ENCODE assay signal across 8 cellular contexts in the genomic region with DNA sequence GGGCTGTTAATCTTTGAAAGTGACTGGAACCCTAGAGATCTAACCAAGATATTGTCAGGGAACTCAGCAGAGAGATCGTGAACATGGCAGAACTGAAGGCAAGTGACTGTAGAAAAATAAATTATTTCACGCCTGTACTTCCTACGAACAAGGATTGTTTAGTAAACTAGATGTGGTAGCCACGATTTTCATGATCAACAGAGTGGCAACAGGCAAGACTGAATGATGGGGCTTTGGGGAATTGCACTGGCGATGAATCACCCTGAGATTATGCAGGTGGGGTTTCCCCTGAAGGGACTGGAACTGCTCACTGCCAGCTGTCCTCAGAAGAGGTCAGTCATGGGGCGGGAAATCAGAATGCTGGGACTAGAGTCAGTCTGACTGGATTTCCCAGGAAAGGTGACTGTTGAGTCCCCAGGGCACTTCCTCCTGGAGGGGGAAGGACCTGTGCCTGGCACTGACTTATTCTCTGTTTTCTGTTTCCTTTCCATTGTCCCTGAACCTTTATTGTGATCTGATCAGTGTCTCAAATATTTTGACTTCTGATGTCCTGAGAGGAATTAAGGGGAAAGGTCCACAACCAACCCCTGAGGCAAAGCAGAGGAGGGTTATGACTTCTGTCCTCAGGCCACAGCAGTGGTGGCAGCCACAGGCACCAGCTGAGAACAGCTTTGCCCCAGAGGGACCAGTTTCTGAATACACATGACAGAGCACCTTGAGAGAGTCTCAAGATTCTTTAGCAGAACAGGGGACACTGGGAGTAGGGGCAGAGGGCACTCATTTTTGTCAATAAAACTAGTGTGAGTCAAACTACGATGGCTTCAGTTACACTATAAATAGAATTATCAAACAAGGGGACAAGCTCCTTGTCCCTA.
A peak's percentile ranks its signal among the peaks of the same experiment; 100 is the strongest.
DNase-seq lines count a peak whose midpoint lies in the region; FAIRE-seq and TF ChIP-seq lines count a peak whose summit lies in the region.

No MANE protein-coding gene starts in this region.

- H3K9me2 ChIP-seq in GM23248 (ENCODE audit: insufficient read depth): no peaks in the 10 kb centered on the region
- H3K9me2 ChIP-seq in Karpas-422 (replicated peaks; ENCODE audit: insufficient read depth, low read length): no peaks in the 10 kb centered on the region

- 22 to 28% methylated on average over 7 of the region's 7 CpGs for WGBS in GM23248 (ENCODE audit: low coverage in 1 of 2, low lambda C conversion rate in 2 of 2, missing lambda C conversion rate in 2 of 2), 2 experiments

- H3K36me3 ChIP-seq in GM23248 (ENCODE audit: low read depth): no peaks in the 10 kb centered on the region
- no peaks in the 10 kb centered on the region for H3K36me3 ChIP-seq in Karpas-422 (ENCODE audit: insufficient read depth, low read length)
- no peaks in the 10 kb centered on the region for H3K36me3 ChIP-seq in adipocyte (ENCODE audit: control insufficient read depth, insufficient read depth, low read length, severe bottlenecking)

- no peaks in the 10 kb centered on the region for H3K27me3 ChIP-seq in GM23248 (replicated peaks; ENCODE audit: insufficient read depth)
- H3K27me3 ChIP-seq in Karpas-422 (ENCODE audit: low read length): no peaks in the 10 kb centered on the region
- H3K27me3 ChIP-seq in adipocyte (replicated peaks; ENCODE audit: control insufficient read depth, insufficient read depth, low read length): peaks cover 18% of the 10 kb centered on the region

- H2AFZ ChIP-seq in GM23248 (no peak overlapping the region), Karpas-422 (ENCODE audit: low read length) (no peak overlapping the region)

- DNase-seq in GM12892 (ENCODE audit: insufficient read length) (no peak), GM23248 (peak; percentile 75), Karpas-422 (peak; percentile 56), adipocyte (ENCODE audit: low read depth) (peak; percentile 34), lung microvascular endothelial cell (ENCODE audit: low read depth in 2 of 2) (peak; percentile 77 to 90), urothelium cell line (ENCODE audit: low spot score) (peak; percentile 82), NCI-H1105 (lab: John Stamatoyannopoulos, UW) (no peak), NCI-H446 treated with DMSO at 0.1 percent for 48 hours (lab: John Stamatoyannopoulos, UW) (no peak)

- no peak overlapping the region for H3K4me3 ChIP-seq in GM23248
- H3K4me3 ChIP-seq in Karpas-422 (ENCODE audit: low read length): peak overlapping the region; percentile 26; the same call in 1 of the 2 replicates
- H3K4me3 ChIP-seq in adipocyte (ENCODE audit: low read length): peak overlapping the region; percentile 53

- H3K9me3 ChIP-seq in GM23248 (ENCODE audit: low read depth): no peaks in the 10 kb centered on the region
- H3K9me3 ChIP-seq in Karpas-422 (ENCODE audit: low read length): no peaks in the 10 kb centered on the region
- peaks cover 7% of the 10 kb centered on the region for H3K9me3 ChIP-seq in adipocyte (ENCODE audit: control insufficient read depth, low read length)

- no peak for TF ChIP-seq POLR2A in GM12892 (IDR thresholded peaks at IDR 0.05; ENCODE audit: low read depth, low read length)

- peaks cover 11% of the 10 kb centered on the region for H3K4me1 ChIP-seq in GM23248 (ENCODE audit: insufficient read depth)
- H3K4me1 ChIP-seq in Karpas-422 (ENCODE audit: low read length): peaks cover 17% of the 10 kb centered on the region
- peaks cover 24% of the 10 kb centered on the region for H3K4me1 ChIP-seq in adipocyte (ENCODE audit: control insufficient read depth, insufficient read depth, low read length)

- in situ Hi-C loops in GM23248 (cut with MboI): no loop called here

- no peaks in the 10 kb centered on the region for H4K20me1 ChIP-seq in GM23248 (ENCODE audit: insufficient read depth)
- no peaks in the 10 kb centered on the region for H4K20me1 ChIP-seq in Karpas-422 (ENCODE audit: insufficient read depth, low read depth, low read length)

- H3K79me2 ChIP-seq in GM23248 (ENCODE audit: insufficient read depth): no peaks in the 10 kb centered on the region
- no peaks in the 10 kb centered on the region for H3K79me2 ChIP-seq in Karpas-422 (ENCODE audit: low read length)

- H3F3A ChIP-seq in GM23248 (ENCODE audit: insufficient read depth): no peaks in the 10 kb centered on the region

- no peak overlapping the region for H3K27ac ChIP-seq in GM23248
- H3K27ac ChIP-seq in Karpas-422 (ENCODE audit: low read length): no peak overlapping the region

- H3K4me2 ChIP-seq in GM23248 (ENCODE audit: unreplicated experiment): peak overlapping the region; percentile 17
- H3K4me2 ChIP-seq in Karpas-422 (ENCODE audit: low read depth, low read length, poor library complexity, severe bottlenecking): peak overlapping the region; percentile 52

- H3K9ac ChIP-seq in GM23248 (no peak overlapping the region), Karpas-422 (ENCODE audit: low read length) (peak overlapping the region; percentile 15; the same call in 1 of the 2 replicates), adipocyte (ENCODE audit: low read length) (no peak overlapping the region)

- FAIRE-seq in GM12892 (lab: Jason Lieb, UNC) (peak; percentile 70), urothelium cell line (lab: Jason Lieb, UNC) (no peak)

Comparison
In these comparisons a context has a peak if more than half of its experiments do, and no peak if none do; other contexts are left out.
1. DNase-seq: peak in GM23248 (single experiment), Karpas-422 (single experiment), adipocyte (single experiment), lung microvascular endothelial cell (2 of 2) and urothelium cell line (single experiment); none in GM12892 (single experiment), NCI-H1105 (single experiment) and NCI-H446 treated with DMSO at 0.1 percent for 48 hours (single experiment).